In the genomic region with DNA sequence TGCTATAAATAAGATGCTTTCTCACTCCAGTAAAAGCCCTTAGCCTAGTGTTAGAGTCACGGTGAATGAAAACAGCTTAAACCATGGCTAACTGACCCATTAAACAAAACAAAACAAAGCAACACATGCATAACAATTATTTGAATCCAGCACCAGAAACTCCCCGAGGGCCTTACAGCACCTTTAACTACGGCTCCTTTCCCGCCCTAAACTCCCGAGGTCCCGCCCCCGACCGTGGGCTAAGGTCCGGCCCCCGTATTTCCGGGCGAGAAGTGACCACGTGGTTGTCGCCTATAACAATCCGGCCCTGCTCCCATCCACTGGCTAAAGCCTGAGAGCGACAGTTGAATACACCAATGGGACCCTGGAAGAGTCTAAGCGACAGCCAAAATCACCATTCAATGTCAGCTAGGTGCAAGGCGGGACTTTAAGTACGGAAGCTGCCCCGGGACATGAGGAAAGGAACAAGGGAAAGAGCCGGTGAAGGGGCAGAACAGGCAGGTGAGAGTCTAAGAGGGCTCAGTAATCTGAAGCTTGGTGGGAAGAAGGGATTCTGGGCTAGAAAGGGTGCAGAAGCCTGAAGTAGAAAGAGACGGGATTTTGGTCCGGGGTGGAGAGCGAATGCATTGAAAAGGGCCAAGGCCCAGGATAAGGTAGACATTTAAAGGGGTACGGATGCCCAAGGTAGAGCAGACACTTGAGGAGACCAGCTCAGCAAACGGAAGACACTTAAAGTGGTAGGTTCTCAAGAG, we compare ENCODE assay signal across 8 cellular contexts. TPM values are rescaled to one million over a fixed set of nuclear protein-coding genes. Genes with fewer than 3 reads are reported as not detected.
DNase-seq lines count a peak whose midpoint lies in the region; ATAC-seq and TF ChIP-seq lines count a peak whose summit lies in the region.

A gene (plus strand): TSS at position 448 of the 752 bp plus-strand sequence. CDS start 351 bp downstream, outside the sequence.

- peaks cover 26% of the 10 kb centered on the region for H3K36me3 Mint-ChIP-seq in activated T-cell treated with anti-CD3 and anti-CD28 coated beads, Interleukin-2, amount 50 U/mL, for 24 hours (ENCODE audit: low read depth)

- H3K27me3 Mint-ChIP-seq in activated T-cell treated with anti-CD3 and anti-CD28 coated beads, Interleukin-2, amount 50 U/mL, for 24 hours: no peaks in the 10 kb centered on the region

- H3K9ac ChIP-seq in KMS-11 (peak within 1 kb of the TSS; percentile 51), mucosa of stomach (ENCODE audit: low read length) (peak within 1 kb of the TSS; percentile 82)

- ATAC-seq in GM21786 (IDR thresholded peaks at IDR 0.05; ENCODE audit: unreplicated experiment): peak; percentile 97
- ATAC-seq in Panc1: peak; percentile 99
- ATAC-seq in esophagus mucosa: peak; percentile 99

- H3K9me3 Mint-ChIP-seq in activated T-cell treated with anti-CD3 and anti-CD28 coated beads, Interleukin-2, amount 50 U/mL, for 24 hours: no peaks in the 10 kb centered on the region

- in situ Hi-C loops in Panc1 (cut with HindIII; ENCODE audit: low pct_unique_long_range_greater_than_20kb, low sequenced_read_pairs): no loop called here

- DNase-seq in DMS79 (lab: John Stamatoyannopoulos, UW) (peak; percentile 99), Panc1 (ENCODE audit: low read depth, low spot score) (peak; percentile 100)
- peak; percentile 94 for DNase-seq in activated T-cell treated with anti-CD3 and anti-CD28 coated beads, Interleukin-2, amount 50 U/mL, for 24 hours
- DNase-seq in stimulated activated CD8-positive, alpha-beta memory T cell treated with anti-CD3 and anti-CD28 coated beads, Interleukin-4, amount 100 ng/mL, for 48 hours: peak; percentile 97

- no peak within 1 kb of the TSS for H3K27ac Mint-ChIP-seq in activated T-cell treated with anti-CD3 and anti-CD28 coated beads, Interleukin-2, amount 50 U/mL, for 24 hours

- peaks cover 81% of the 10 kb centered on the region for H3K79me2 ChIP-seq in KMS-11 (ENCODE audit: insufficient read depth, low read depth)

- intact Hi-C loops in Panc1 (cut with micrococcal nuclease; ENCODE audit: unreplicated experiment): no loop called here

- H3K27me3 ChIP-seq in KMS-11 (ENCODE audit: insufficient read depth, low read depth) (no peaks in the 10 kb centered on the region), Panc1 (ENCODE audit: control insufficient read depth, insufficient read depth, low read length) (no peaks in the 10 kb centered on the region), mucosa of stomach (ENCODE audit: control insufficient read depth, insufficient read depth, low read length) (no peaks in the 10 kb centered on the region)

- H2AFZ ChIP-seq in KMS-11 (ENCODE audit: low read depth): peak within 1 kb of the TSS; percentile 47

- peak within 1 kb of the TSS; percentile 98 for H3K4me3 ChIP-seq in KMS-11 (IDR thresholded peaks at IDR 0.05; ENCODE audit: insufficient read depth, low read depth, low read length)
- H3K4me3 ChIP-seq in Panc1 (ENCODE audit: low read depth in 2 of 2, low read length in 2 of 2): peak within 1 kb of the TSS; percentile 55 to 86
- peak within 1 kb of the TSS; percentile 95 for H3K4me3 ChIP-seq in mucosa of stomach (ENCODE audit: low read length)

- no peak within 1 kb of the TSS for H3K4me3 Mint-ChIP-seq in activated T-cell treated with anti-CD3 and anti-CD28 coated beads, Interleukin-2, amount 50 U/mL, for 24 hours

- H3K4me2 ChIP-seq in KMS-11: peak within 1 kb of the TSS; percentile 99

- H3K4me1 ChIP-seq in KMS-11 (ENCODE audit: low read depth, poor library complexity, severe bottlenecking) (peaks cover 28% of the 10 kb centered on the region), Panc1 (ENCODE audit: control insufficient read depth, insufficient read depth, low read length) (peaks cover 12% of the 10 kb centered on the region), mucosa of stomach (ENCODE audit: control insufficient read depth, insufficient read depth, low read length) (peaks cover 13% of the 10 kb centered on the region)

- H4K20me1 ChIP-seq in KMS-11 (ENCODE audit: insufficient read depth): no peaks in the 10 kb centered on the region

- POLR2A ChIA-PET in Panc1 (lab: Charles Lee): interaction anchor here (1.0 to 1.7 kb wide), 3 partner anchors 9 to 17 kb away, joined by 3 to 10 read pairs (median 6); a partner anchor contains a TSS

- H3K9me3 ChIP-seq in Panc1 (ENCODE audit: control insufficient read depth, insufficient read depth, low read depth, low read length) (no peaks in the 10 kb centered on the region), mucosa of stomach (ENCODE audit: control insufficient read depth, low read length) (no peaks in the 10 kb centered on the region)

- peak within 1 kb of the TSS; percentile 38 for H3K27ac ChIP-seq in KMS-11
- peak within 1 kb of the TSS; percentile 94 for H3K27ac ChIP-seq in Panc1 (ENCODE audit: low read length)

- peaks cover 15% of the 10 kb centered on the region; the same call in 1 of the 2 replicates for H3K36me3 ChIP-seq in KMS-11 (ENCODE audit: insufficient read depth)
- H3K36me3 ChIP-seq in Panc1 (ENCODE audit: control insufficient read depth, insufficient read depth, low read length): peaks cover 12% of the 10 kb centered on the region
- no peaks in the 10 kb centered on the region for H3K36me3 ChIP-seq in mucosa of stomach (ENCODE audit: control insufficient read depth, insufficient read depth, low read length)

- no TSS peak for BruUV-seq in Panc1 (replicated peaks; lab: Mats Ljungman, UMichigan)

- CTCF ChIA-PET in Panc1 (lab: Charles Lee): interaction anchor here (0.7 to 1.3 kb wide), 2 partner anchors 16 to 107 kb away, joined by 3 to 4 read pairs; no protein-coding TSS in a partner anchor

- TF ChIP-seq CTCF in KMS-11 (conservative IDR thresholded peaks at IDR 0.05; ENCODE audit: low read depth, low read length): no peak
- TF ChIP-seq CTCF in Panc1 (IDR thresholded peaks at IDR 0.05): no peak

- peaks cover 25% of the 10 kb centered on the region for H3K4me1 Mint-ChIP-seq in activated T-cell treated with anti-CD3 and anti-CD28 coated beads, Interleukin-2, amount 50 U/mL, for 24 hours (ENCODE audit: low read depth)

RNA-seq across cellular contexts. Expression of the gene that starts here (rescaled TPM):
- total RNA-seq in Panc1 (2021; ENCODE audit: unreplicated experiment) (72.8 TPM), esophagus mucosa (29.6 TPM)
- polyA plus RNA-seq in Panc1 (2012; ENCODE audit: insufficient read length): 61.9 TPM

Comparison
In these comparisons a context has a peak if more than half of its experiments do, and no peak if none do; other contexts are left out.
1. Peak in every context shown above with its lines: DNase-seq, ATAC-seq, H3K4me3 ChIP-seq and H3K27ac ChIP-seq.